1 cellular context compared by ENCODE assay signal in genomic region chr1:209784276-209785169, GRCh38.
TF ChIP-seq lines count a peak whose summit lies in the region.

C1orf74 (minus strand) TSS chr1:209784559; CDS start chr1:209783634, 925 bp downstream.

TF ChIP-seq in HepG2, 621 proteins besides CTCF, POLR2A, EP300 and RAD21 (continued from another document and continues in another):
- TF ChIP-seq UBTF (CRISPR knock-in tag; IDR thresholded peaks at IDR 0.05): 0 out of 2 replicates have a peak, but pooled peaks have one; percentile 36
- TF ChIP-seq NCOA5 (CRISPR knock-in tag; IDR thresholded peaks at IDR 0.05): no peak
- TF ChIP-seq ZNF773 (CRISPR knock-in tag; IDR thresholded peaks at IDR 0.05; ENCODE audit: borderline replicate concordance): no peak
- TF ChIP-seq ZNF878 (CRISPR knock-in tag; IDR thresholded peaks at IDR 0.05): no peak
- no peak for TF ChIP-seq NBN (conservative IDR thresholded peaks at IDR 0.05)
- TF ChIP-seq ZNF296 (CRISPR knock-in tag; conservative IDR thresholded peaks at IDR 0.05): no peak
- TF ChIP-seq ZNF337 (CRISPR knock-in tag; IDR thresholded peaks at IDR 0.05; ENCODE audit: borderline replicate concordance, low read depth): no peak
- TF ChIP-seq ZNF512 (CRISPR knock-in tag; IDR thresholded peaks at IDR 0.05): no peak
- no peak for TF ChIP-seq TSC22D2 (CRISPR knock-in tag; IDR thresholded peaks at IDR 0.05; ENCODE audit: borderline replicate concordance)
- 0 out of 2 replicates have a peak, but pooled peaks have one; percentile 40 for TF ChIP-seq MAZ (IDR thresholded peaks at IDR 0.05; ENCODE audit: borderline replicate concordance, low read depth, low read length)
- no peak for TF ChIP-seq MAZ (CRISPR knock-in tag; IDR thresholded peaks at IDR 0.05; ENCODE audit: low read depth)
- 0 out of 2 replicates have a peak, but pooled peaks have one; percentile 35 for TF ChIP-seq ZFP1 (CRISPR knock-in tag; IDR thresholded peaks at IDR 0.05)
- no peak for TF ChIP-seq MAFK (conservative IDR thresholded peaks at IDR 0.05 in 1 of 2, IDR thresholded peaks at IDR 0.05 in 1 of 2; ENCODE audit: low read length in 2 of 2)
- no peak for TF ChIP-seq ZNF446 (CRISPR knock-in tag; IDR thresholded peaks at IDR 0.05)
- no peak for TF ChIP-seq ISX (CRISPR knock-in tag; conservative IDR thresholded peaks at IDR 0.05)
- TF ChIP-seq POGZ (CRISPR knock-in tag; IDR thresholded peaks at IDR 0.05): peak; percentile 96
- no peak for TF ChIP-seq KDM1A (CRISPR knock-in tag; IDR thresholded peaks at IDR 0.05)
- TF ChIP-seq, protein P1, sequence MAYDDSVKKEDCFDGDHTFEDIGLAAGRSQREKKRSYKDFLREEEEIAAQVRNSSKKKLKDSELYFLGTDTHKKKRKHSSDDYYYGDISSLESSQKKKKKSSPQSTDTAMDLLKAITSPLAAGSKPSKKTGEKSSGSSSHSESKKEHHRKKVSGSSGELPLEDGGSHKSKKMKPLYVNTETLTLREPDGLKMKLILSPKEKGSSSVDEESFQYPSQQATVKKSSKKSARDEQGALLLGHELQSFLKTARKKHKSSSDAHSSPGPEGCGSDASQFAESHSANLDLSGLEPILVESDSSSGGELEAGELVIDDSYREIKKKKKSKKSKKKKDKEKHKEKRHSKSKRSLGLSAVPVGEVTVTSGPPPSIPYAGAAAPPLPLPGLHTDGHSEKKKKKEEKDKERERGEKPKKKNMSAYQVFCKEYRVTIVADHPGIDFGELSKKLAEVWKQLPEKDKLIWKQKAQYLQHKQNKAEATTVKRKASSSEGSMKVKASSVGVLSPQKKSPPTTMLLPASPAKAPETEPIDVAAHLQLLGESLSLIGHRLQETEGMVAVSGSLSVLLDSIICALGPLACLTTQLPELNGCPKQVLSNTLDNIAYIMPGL (CRISPR knock-in tag; IDR thresholded peaks at IDR 0.05; ENCODE audit: borderline replicate concordance in 1 of 2, low read depth in 1 of 2): peak in 1 of 2 experiments; percentile 31; a peak in 1 of 4 replicates
- TF ChIP-seq, protein P2, sequence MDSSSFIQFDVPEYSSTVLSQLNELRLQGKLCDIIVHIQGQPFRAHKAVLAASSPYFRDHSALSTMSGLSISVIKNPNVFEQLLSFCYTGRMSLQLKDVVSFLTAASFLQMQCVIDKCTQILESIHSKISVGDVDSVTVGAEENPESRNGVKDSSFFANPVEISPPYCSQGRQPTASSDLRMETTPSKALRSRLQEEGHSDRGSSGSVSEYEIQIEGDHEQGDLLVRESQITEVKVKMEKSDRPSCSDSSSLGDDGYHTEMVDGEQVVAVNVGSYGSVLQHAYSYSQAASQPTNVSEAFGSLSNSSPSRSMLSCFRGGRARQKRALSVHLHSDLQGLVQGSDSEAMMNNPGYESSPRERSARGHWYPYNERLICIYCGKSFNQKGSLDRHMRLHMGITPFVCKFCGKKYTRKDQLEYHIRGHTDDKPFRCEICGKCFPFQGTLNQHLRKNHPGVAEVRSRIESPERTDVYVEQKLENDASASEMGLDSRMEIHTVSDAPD (CRISPR knock-in tag; IDR thresholded peaks at IDR 0.05): no peak
- TF ChIP-seq ZNF101 (CRISPR knock-in tag; IDR thresholded peaks at IDR 0.05; ENCODE audit: borderline replicate concordance, low read depth): no peak
- TF ChIP-seq ISL2 (CRISPR knock-in tag; IDR thresholded peaks at IDR 0.05): 0 out of 2 replicates have a peak, but pooled peaks have one; percentile 10
- TF ChIP-seq SIX4 (CRISPR knock-in tag; IDR thresholded peaks at IDR 0.05): 0 out of 2 replicates have a peak, but pooled peaks have one; percentile 5
- TF ChIP-seq FOSL2 (CRISPR knock-in tag; IDR thresholded peaks at IDR 0.05): peak; percentile 43; the same call in 1 of the 2 replicates
- TF ChIP-seq POLR2AphosphoS5 (IDR thresholded peaks at IDR 0.05; ENCODE audit: low read depth, low read length): peak; percentile 68
- 0 out of 2 replicates have a peak, but pooled peaks have one; percentile 54 for TF ChIP-seq MEIS2 (CRISPR knock-in tag; IDR thresholded peaks at IDR 0.05)
- 0 out of 2 replicates have a peak, but pooled peaks have one; percentile 34 for TF ChIP-seq MIER3 (CRISPR knock-in tag; IDR thresholded peaks at IDR 0.05; ENCODE audit: borderline replicate concordance)
- TF ChIP-seq, protein P3, sequence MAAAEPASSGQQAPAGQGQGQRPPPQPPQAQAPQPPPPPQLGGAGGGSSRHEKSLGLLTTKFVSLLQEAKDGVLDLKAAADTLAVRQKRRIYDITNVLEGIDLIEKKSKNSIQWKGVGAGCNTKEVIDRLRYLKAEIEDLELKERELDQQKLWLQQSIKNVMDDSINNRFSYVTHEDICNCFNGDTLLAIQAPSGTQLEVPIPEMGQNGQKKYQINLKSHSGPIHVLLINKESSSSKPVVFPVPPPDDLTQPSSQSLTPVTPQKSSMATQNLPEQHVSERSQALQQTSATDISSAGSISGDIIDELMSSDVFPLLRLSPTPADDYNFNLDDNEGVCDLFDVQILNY (CRISPR knock-in tag; conservative IDR thresholded peaks at IDR 0.05): no peak
- TF ChIP-seq, protein P4, sequence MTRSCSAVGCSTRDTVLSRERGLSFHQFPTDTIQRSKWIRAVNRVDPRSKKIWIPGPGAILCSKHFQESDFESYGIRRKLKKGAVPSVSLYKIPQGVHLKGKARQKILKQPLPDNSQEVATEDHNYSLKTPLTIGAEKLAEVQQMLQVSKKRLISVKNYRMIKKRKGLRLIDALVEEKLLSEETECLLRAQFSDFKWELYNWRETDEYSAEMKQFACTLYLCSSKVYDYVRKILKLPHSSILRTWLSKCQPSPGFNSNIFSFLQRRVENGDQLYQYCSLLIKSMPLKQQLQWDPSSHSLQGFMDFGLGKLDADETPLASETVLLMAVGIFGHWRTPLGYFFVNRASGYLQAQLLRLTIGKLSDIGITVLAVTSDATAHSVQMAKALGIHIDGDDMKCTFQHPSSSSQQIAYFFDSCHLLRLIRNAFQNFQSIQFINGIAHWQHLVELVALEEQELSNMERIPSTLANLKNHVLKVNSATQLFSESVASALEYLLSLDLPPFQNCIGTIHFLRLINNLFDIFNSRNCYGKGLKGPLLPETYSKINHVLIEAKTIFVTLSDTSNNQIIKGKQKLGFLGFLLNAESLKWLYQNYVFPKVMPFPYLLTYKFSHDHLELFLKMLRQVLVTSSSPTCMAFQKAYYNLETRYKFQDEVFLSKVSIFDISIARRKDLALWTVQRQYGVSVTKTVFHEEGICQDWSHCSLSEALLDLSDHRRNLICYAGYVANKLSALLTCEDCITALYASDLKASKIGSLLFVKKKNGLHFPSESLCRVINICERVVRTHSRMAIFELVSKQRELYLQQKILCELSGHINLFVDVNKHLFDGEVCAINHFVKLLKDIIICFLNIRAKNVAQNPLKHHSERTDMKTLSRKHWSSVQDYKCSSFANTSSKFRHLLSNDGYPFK (CRISPR knock-in tag; IDR thresholded peaks at IDR 0.05; ENCODE audit: borderline replicate concordance): peak; percentile 76; the same call in 1 of the 2 replicates
- TF ChIP-seq ZBTB7B (CRISPR knock-in tag; IDR thresholded peaks at IDR 0.05): 0 out of 2 replicates have a peak, but pooled peaks have one; percentile 20
- TF ChIP-seq KAT8 (CRISPR knock-in tag; IDR thresholded peaks at IDR 0.05): peak; percentile 93
- TF ChIP-seq ZNF605 (CRISPR knock-in tag; IDR thresholded peaks at IDR 0.05): peak; percentile 90
- TF ChIP-seq DPF2 (CRISPR knock-in tag; IDR thresholded peaks at IDR 0.05; ENCODE audit: borderline replicate concordance, low read depth): no peak
- peak; percentile 72; the same call in 1 of the 2 replicates for TF ChIP-seq EHMT2 (IDR thresholded peaks at IDR 0.05; ENCODE audit: borderline replicate concordance, low read depth, low read length)
- no peak for TF ChIP-seq HBP1 (CRISPR knock-in tag; IDR thresholded peaks at IDR 0.05; ENCODE audit: low read depth)
- peak; percentile 88 for TF ChIP-seq YEATS2 (CRISPR knock-in tag; IDR thresholded peaks at IDR 0.05; ENCODE audit: borderline replicate concordance)
- TF ChIP-seq ZNF792 (CRISPR knock-in tag; IDR thresholded peaks at IDR 0.05): peak; percentile 27; the same call in 1 of the 2 replicates
- TF ChIP-seq MYNN (CRISPR knock-in tag; IDR thresholded peaks at IDR 0.05; ENCODE audit: low read depth): no peak
- TF ChIP-seq PHF5A (CRISPR knock-in tag; IDR thresholded peaks at IDR 0.05; ENCODE audit: low read depth, unreplicated experiment): no peak
- no peak for TF ChIP-seq ZNF737 (CRISPR knock-in tag; IDR thresholded peaks at IDR 0.05; ENCODE audit: borderline replicate concordance)
- TF ChIP-seq ZHX1 (CRISPR knock-in tag; IDR thresholded peaks at IDR 0.05; ENCODE audit: low read depth): no peak
- TF ChIP-seq BRD4 (CRISPR knock-in tag; IDR thresholded peaks at IDR 0.05): 0 out of 2 replicates have a peak, but pooled peaks have one; percentile 21
- TF ChIP-seq HOXA3 (CRISPR knock-in tag; IDR thresholded peaks at IDR 0.05): peak; percentile 92
- TF ChIP-seq MYC (CRISPR knock-in tag; IDR thresholded peaks at IDR 0.05; ENCODE audit: borderline replicate concordance): 0 out of 2 replicates have a peak, but pooled peaks have one; percentile 46
- TF ChIP-seq GPN1 (CRISPR knock-in tag; IDR thresholded peaks at IDR 0.05; ENCODE audit: borderline replicate concordance): no peak
- no peak for TF ChIP-seq HNF1B (CRISPR knock-in tag; IDR thresholded peaks at IDR 0.05)
- peak; percentile 96; the same call in 1 of the 2 replicates for TF ChIP-seq CBX5 (CRISPR knock-in tag; IDR thresholded peaks at IDR 0.05; ENCODE audit: borderline replicate concordance)
- TF ChIP-seq TBL1XR1 (IDR thresholded peaks at IDR 0.05; ENCODE audit: borderline replicate concordance, low read length, partially characterized antibody): peak; percentile 67
